Comparison of ENCODE assay signal across 29 cellular contexts in the genomic region with DNA sequence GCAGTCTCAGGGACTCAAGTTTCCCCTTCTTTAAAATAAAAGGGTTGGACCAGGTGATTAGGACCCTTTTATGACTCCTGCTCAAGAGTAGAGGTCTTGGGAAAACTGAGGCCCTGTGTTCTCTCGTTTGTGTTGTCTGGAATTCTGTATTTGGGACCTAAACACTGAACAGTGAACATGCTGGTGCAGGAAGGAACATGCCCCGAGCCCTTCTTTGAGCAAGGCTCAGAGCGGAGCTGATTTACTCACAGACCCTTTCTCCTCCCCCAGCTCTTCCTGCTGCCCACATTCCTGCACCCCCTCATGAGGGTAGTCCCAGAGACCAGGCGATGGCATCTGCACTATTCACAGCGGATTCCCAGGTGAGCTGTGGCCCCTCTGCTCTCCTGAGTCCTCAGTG. TPM values are rescaled to one million over a fixed set of nuclear protein-coding genes. Genes with fewer than 3 reads are reported as not detected.
DNase-seq lines count a peak whose midpoint lies in the region; ATAC-seq, FAIRE-seq and TF ChIP-seq lines count a peak whose summit lies in the region.
"Had no signal": no experiment of that assay in that cellular context is flagged by ENCODE, and none has a peak within 500 bp of the region (broad histone marks: within the 10 kb centered on the region; RNA-seq: fewer than 3 reads in every experiment).

No MANE protein-coding gene starts in this region.

- no peak for DNase-seq in MCF 10A (ENCODE audit: unreplicated experiment)
- no peak for DNase-seq in breast epithelium (ENCODE audit: low spot score in 2 of 2)
- no peak for DNase-seq in astrocyte (ENCODE audit: low read depth)
- DNase-seq in epithelial cell of prostate (ENCODE audit: low read depth, low spot score) = no peak
- no peak for DNase-seq in upper lobe of right lung
- DNase-seq in GOT3 (lab: John Stamatoyannopoulos, UW) = no peak
- DNase-seq: AML-193; Caco-2; CD4-positive, alpha-beta memory T cell; DMS79; EL; GDM1; HCEC 1CT; NCI-H1048; NCI-H1417; NCI-H1694; NCI-H2029 treated with DMSO at 0.1 percent for 48 hours; NCI-H526 treated with DMSO at 0.1 percent for 48 hours; SIG-M5 had no signal

- H3K4me3 ChIP-seq in breast epithelium (no peak overlapping the region), astrocyte (ENCODE audit: insufficient read depth, low read depth, low read length) (no peak overlapping the region), upper lobe of right lung (no peak overlapping the region)
- H3K4me3 ChIP-seq: A549; BLaER1 treated with 17β-estradiol and CSF1 and Interleukin-3, amounts not matched to agents 10 nM and 100 nM; GM12878; GM23338; SK-N-MC had no signal

- H3K27ac Mint-ChIP-seq in MCF 10A (ENCODE audit: low read depth, unreplicated experiment) (peak overlapping the region; percentile 29), astrocyte (ENCODE audit: unreplicated experiment) (peak overlapping the region; percentile 13)
- H3K27ac Mint-ChIP-seq: GM23338, IgD-negative memory B cell had no signal

- no peak overlapping the region for H3K4me2 ChIP-seq in astrocyte (ENCODE audit: low read length)
- H3K4me2 ChIP-seq: A549; BLaER1 treated with 17β-estradiol and CSF1 and Interleukin-3, amounts not matched to agents 10 nM and 100 nM; GM23338; KMS-11 had no signal

- no peak for TF ChIP-seq POLR2A in breast epithelium (IDR thresholded peaks at IDR 0.05)

- ATAC-seq in upper lobe of right lung (peak; percentile 17), HG02610 (IDR thresholded peaks at IDR 0.05; ENCODE audit: unreplicated experiment) (no peak), GM18519 (IDR thresholded peaks at IDR 0.05; ENCODE audit: low FRiP score, unreplicated experiment) (no peak)
- ATAC-seq: A549, GM12878, GM23338 had no signal

- peaks cover under 1% of the 10 kb centered on the region for H3K79me2 ChIP-seq in astrocyte (ENCODE audit: insufficient read depth, low read length)

- POLR2A ChIA-PET in MCF 10A (lab: Yijun Ruan, JAX) = interaction anchor here (0.5 to 2.0 kb wide), 8 partner anchors 11 to 846 kb away, joined by 3 to 7 read pairs (median 4); a partner anchor contains a TSS

- no peaks in the 10 kb centered on the region for H3K27me3 ChIP-seq in breast epithelium
- no peaks in the 10 kb centered on the region for H3K27me3 ChIP-seq in astrocyte (ENCODE audit: insufficient read depth, low read length)
- H3K27me3 ChIP-seq in upper lobe of right lung = no peaks in the 10 kb centered on the region
- H3K27me3 ChIP-seq: BLaER1 treated with 17β-estradiol and CSF1 and Interleukin-3, amounts not matched to agents 10 nM and 100 nM had no signal

- CTCF ChIA-PET in MCF 10A (lab: Yijun Ruan, JAX) = interaction anchor here (0.7 to 1.3 kb wide), 4 partner anchors 12 to 100 kb away, joined by 3 to 8 read pairs (median 4); a partner anchor contains a TSS

- H3K9me3 Mint-ChIP-seq in MCF 10A (ENCODE audit: unreplicated experiment) (no peaks in the 10 kb centered on the region), astrocyte (ENCODE audit: unreplicated experiment) (peaks cover 4% of the 10 kb centered on the region)
- H3K9me3 Mint-ChIP-seq: CD4-positive, alpha-beta memory T cell; GM23338; IgD-negative memory B cell had no signal

- no peaks in the 10 kb centered on the region for H3K27me3 Mint-ChIP-seq in MCF 10A (ENCODE audit: insufficient read depth, unreplicated experiment)
- H3K27me3 Mint-ChIP-seq in astrocyte (ENCODE audit: low read depth, unreplicated experiment) = no peaks in the 10 kb centered on the region
- H3K27me3 Mint-ChIP-seq: CD4-positive, alpha-beta memory T cell; IgD-negative memory B cell had no signal

- H3K36me3 ChIP-seq in breast epithelium (peaks cover 7% of the 10 kb centered on the region), astrocyte (ENCODE audit: insufficient read depth, low read length) (peaks cover 56% of the 10 kb centered on the region), upper lobe of right lung (peaks cover 95% of the 10 kb centered on the region)

- H3K27ac ChIP-seq in breast epithelium (no peak overlapping the region), astrocyte (ENCODE audit: low read depth, low read length) (no peak overlapping the region), epithelial cell of prostate (peak overlapping the region; percentile 94), upper lobe of right lung (no peak overlapping the region)
- H3K27ac ChIP-seq: A549; BLaER1 treated with 17β-estradiol and CSF1 and Interleukin-3, amounts not matched to agents 10 nM and 100 nM; KMS-11; SK-N-MC had no signal

- peaks cover 5% of the 10 kb centered on the region for H4K20me1 ChIP-seq in astrocyte (ENCODE audit: insufficient read depth, low read length)

- H3K9me3 ChIP-seq in breast epithelium = no peaks in the 10 kb centered on the region
- H3K9me3 ChIP-seq in astrocyte (ENCODE audit: insufficient read depth, low read depth, low read length) = no peaks in the 10 kb centered on the region
- H3K9me3 ChIP-seq in upper lobe of right lung = no peaks in the 10 kb centered on the region
- H3K9me3 ChIP-seq: BLaER1 treated with 17β-estradiol and CSF1 and Interleukin-3, amounts not matched to agents 10 nM and 100 nM; Caco-2 had no signal

- H3K4me1 Mint-ChIP-seq in MCF 10A (ENCODE audit: insufficient read depth, unreplicated experiment) = peaks cover 6% of the 10 kb centered on the region
- H3K4me1 Mint-ChIP-seq in astrocyte (ENCODE audit: low read depth, unreplicated experiment) = no peaks in the 10 kb centered on the region
- H3K4me1 Mint-ChIP-seq: GM23338 had no signal

- H3K4me3 Mint-ChIP-seq in MCF 10A (ENCODE audit: unreplicated experiment) = no peak overlapping the region
- no peak overlapping the region for H3K4me3 Mint-ChIP-seq in astrocyte (ENCODE audit: unreplicated experiment)
- H3K4me3 Mint-ChIP-seq: CD4-positive, alpha-beta memory T cell; GM23338; IgD-negative memory B cell had no signal

- no peak overlapping the region for H2AFZ ChIP-seq in astrocyte (ENCODE audit: low read depth, low read length)
- H2AFZ ChIP-seq: GM23338 had no signal

- H3K9ac ChIP-seq in astrocyte (ENCODE audit: low read length) = no peak overlapping the region
- H3K9ac ChIP-seq: BLaER1 treated with 17β-estradiol and CSF1 and Interleukin-3, amounts not matched to agents 10 nM and 100 nM; KMS-11 had no signal

- H3K36me3 Mint-ChIP-seq in MCF 10A (ENCODE audit: insufficient read depth, unreplicated experiment) (peaks cover 97% of the 10 kb centered on the region), astrocyte (ENCODE audit: low read depth, unreplicated experiment) (peaks cover 28% of the 10 kb centered on the region)

- H3K4me1 ChIP-seq in breast epithelium (no peaks in the 10 kb centered on the region), astrocyte (ENCODE audit: insufficient read depth, low read length) (peaks cover 4% of the 10 kb centered on the region), upper lobe of right lung (no peaks in the 10 kb centered on the region)
- H3K4me1 ChIP-seq: BLaER1 treated with 17β-estradiol and CSF1 and Interleukin-3, amounts not matched to agents 10 nM and 100 nM had no signal

- BruUV-seq in MCF 10A (replicated peaks; lab: Mats Ljungman, UMichigan) = no TSS peak

- no peak for TF ChIP-seq CTCF in MCF 10A (IDR thresholded peaks at IDR 0.05; ENCODE audit: unreplicated experiment)
- TF ChIP-seq CTCF in breast epithelium (IDR thresholded peaks at IDR 0.05) = no peak
- no peak for TF ChIP-seq CTCF in astrocyte (IDR thresholded peaks at IDR 0.05; ENCODE audit: insufficient read depth, low read depth, low read length)
- TF ChIP-seq CTCF in upper lobe of right lung (IDR thresholded peaks at IDR 0.05) = no peak

- intact Hi-C loops in MCF 10A (cut with micrococcal nuclease) = no loop called here
- intact Hi-C loops in breast epithelium (cut with DNase I; ENCODE audit: low total_unique reads) = no loop called here
- intact Hi-C loops in upper lobe of right lung (cut with DNase I) = no loop called here

- no peak for FAIRE-seq in astrocyte (lab: Jason Lieb, UNC)
- FAIRE-seq: A549, GM12878 had no signal

RNA-seq across cellular contexts. Expression of a gene that starts 14.2 kb away (rescaled TPM):
- total RNA-seq in MCF 10A (2022) (80.2 and 86.2 TPM in 2 replicates), breast epithelium (10 to 100 TPM; 30.6 to 65.1 (median 52.4) TPM), astrocyte (70.3 and 70.8 TPM in 2 replicates), upper lobe of right lung (57.5 TPM)

RNA-seq across cellular contexts. Expression of a gene that starts 20.0 kb away (rescaled TPM):
- total RNA-seq in MCF 10A (2022) (13.8 and 14.7 TPM in 2 replicates), breast epithelium (10 to 100 TPM; 12.8 to 21.8 (median 13.0) TPM), astrocyte (10.1 and 11.1 TPM in 2 replicates), upper lobe of right lung (10.0 TPM)

RNA-seq across cellular contexts. Expression of a gene that starts 51.9 kb away (rescaled TPM):
- total RNA-seq in MCF 10A (2022) (23.7 and 24.8 TPM in 2 replicates), breast epithelium (10 to 100 TPM; 19.4 to 43.6 (median 31.5) TPM), astrocyte (24.0 TPM in 2 replicates), upper lobe of right lung (22.4 TPM)

RNA-seq across cellular contexts. Expression of a gene that starts 53.8 kb away (rescaled TPM):
- total RNA-seq in MCF 10A (2022) = 0.58 and 0.59 TPM in 2 replicates
- total RNA-seq in breast epithelium = 1,000 to 10,000 TPM in 2 of 3 donors, 10 to 100 TPM in 1; 40.0 to 4,981 (median 3,161) TPM
- not detected in 2 replicates for total RNA-seq in astrocyte
- total RNA-seq in upper lobe of right lung = 87.7 TPM
- total RNA-seq: Caco-2; CD4-positive, alpha-beta memory T cell; NCI-H460 had no signal

RNA-seq across cellular contexts. Expression of a gene that starts 59.2 kb away (rescaled TPM):
- total RNA-seq in MCF 10A (2022) = 85.2 and 103 TPM in 2 replicates
- total RNA-seq in breast epithelium = 10 to 100 TPM; 40.8 to 73.4 (median 49.6) TPM
- total RNA-seq in astrocyte = 87.9 and 95.3 TPM in 2 replicates
- total RNA-seq in upper lobe of right lung = 69.5 TPM
